In the genomic region with DNA sequence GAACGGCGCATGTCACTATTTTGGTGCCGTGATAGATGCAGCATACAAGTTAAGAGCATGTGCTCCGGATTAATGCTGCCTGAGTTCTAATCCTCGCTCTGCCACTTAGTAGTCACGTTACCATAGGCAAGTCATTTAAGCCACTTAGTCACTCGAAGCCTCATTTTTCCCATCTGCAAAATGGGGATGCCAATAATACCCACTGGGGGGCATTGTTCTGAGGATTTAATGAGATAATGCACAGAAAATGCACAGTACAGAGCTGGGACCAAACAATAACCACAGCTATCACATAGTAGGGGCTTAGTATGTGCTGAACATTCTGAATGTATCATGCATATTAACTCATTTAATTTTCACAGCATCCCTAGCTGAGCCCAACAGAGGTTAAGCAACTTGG, we compare ENCODE assay signal across 20 cellular contexts. TPM values are rescaled to one million over a fixed set of nuclear protein-coding genes. Genes with fewer than 3 reads are reported as not detected.
"Had no signal": no experiment of that assay in that cellular context is flagged by ENCODE, and none has a peak within 500 bp of the region (broad histone marks: within the 10 kb centered on the region; RNA-seq: fewer than 3 reads in every experiment).

No MANE protein-coding gene starts in this region.

- H3K36me3 ChIP-seq: ascending aorta, breast epithelium, prostate gland, upper lobe of right lung had no signal

- H3K27me3 Mint-ChIP-seq: activated T-helper 17 cell treated with anti-CD3 and anti-CD28 coated beads, Interleukin-2, amount 50 U/mL, for 72 hours had no signal

- H3K27ac Mint-ChIP-seq: activated T-helper 17 cell treated with anti-CD3 and anti-CD28 coated beads, Interleukin-2, amount 50 U/mL, for 72 hours had no signal

- H3K9me3 Mint-ChIP-seq: activated T-helper 17 cell treated with anti-CD3 and anti-CD28 coated beads, Interleukin-2, amount 50 U/mL, for 72 hours had no signal

- H3K9me3 ChIP-seq: ascending aorta, breast epithelium, prostate gland, testis, upper lobe of right lung had no signal

- H3K4me3 ChIP-seq: ascending aorta, breast epithelium, lung, prostate gland, smooth muscle cell, testis, upper lobe of right lung had no signal

- H3K4me3 Mint-ChIP-seq: activated T-helper 17 cell treated with anti-CD3 and anti-CD28 coated beads, Interleukin-2, amount 50 U/mL, for 72 hours had no signal

- DNase-seq: activated CD4-positive, alpha-beta T cell treated with anti-CD3 and anti-CD28 coated beads for 1 hour; activated CD4-positive, alpha-beta T cell treated with anti-CD3 and anti-CD28 coated beads, Interleukin-2, amount 50 U/mL, for 4 hours; activated naive CD4-positive, alpha-beta T cell treated with Interleukin-2 at 50 U/mL for 16 hours; cerebellar nuclear complex; dermis blood vessel endothelial cell; islet precursor cell; midbrain; right cardiac atrium; stimulated activated CD4-positive, alpha-beta T cell treated with anti-CD3 and anti-CD28 coated beads, Interleukin-4, amount 100 ng/mL, for 4 hours; stimulated activated naive CD8-positive, alpha-beta T cell treated with anti-CD3 and anti-CD28 coated beads, Interleukin-15, Interleukin-2, amounts not matched to agents 100 U/mL and 50 U/mL, for 24 hours; testis; upper lobe of right lung had no signal

- H3K27me3 ChIP-seq: ascending aorta, breast epithelium, testis, upper lobe of right lung had no signal

- H3K27ac ChIP-seq: ascending aorta, breast epithelium, prostate gland, testis, upper lobe of right lung had no signal

- H3K4me1 ChIP-seq: prostate gland, testis, upper lobe of right lung had no signal

- ATAC-seq: activated T-helper 17 cell treated with anti-CD3 and anti-CD28 coated beads, Interleukin-2, amount 50 U/mL, for 72 hours; right cardiac atrium; stimulated activated naive CD8-positive, alpha-beta T cell treated with anti-CD3 and anti-CD28 coated beads, Interleukin-15, Interleukin-2, amounts not matched to agents 100 U/mL and 50 U/mL, for 24 hours; upper lobe of right lung had no signal

RNA-seq across cellular contexts. Expression of gene NIPAL4, which starts 9.1 kb away (rescaled TPM):
- total RNA-seq: ascending aorta, dermis blood vessel endothelial cell, myocyte, upper lobe of right lung had no signal
- polyA plus RNA-seq: neural cell had no signal
